Comparison of ENCODE assay signal across 15 cellular contexts in the genomic region with DNA sequence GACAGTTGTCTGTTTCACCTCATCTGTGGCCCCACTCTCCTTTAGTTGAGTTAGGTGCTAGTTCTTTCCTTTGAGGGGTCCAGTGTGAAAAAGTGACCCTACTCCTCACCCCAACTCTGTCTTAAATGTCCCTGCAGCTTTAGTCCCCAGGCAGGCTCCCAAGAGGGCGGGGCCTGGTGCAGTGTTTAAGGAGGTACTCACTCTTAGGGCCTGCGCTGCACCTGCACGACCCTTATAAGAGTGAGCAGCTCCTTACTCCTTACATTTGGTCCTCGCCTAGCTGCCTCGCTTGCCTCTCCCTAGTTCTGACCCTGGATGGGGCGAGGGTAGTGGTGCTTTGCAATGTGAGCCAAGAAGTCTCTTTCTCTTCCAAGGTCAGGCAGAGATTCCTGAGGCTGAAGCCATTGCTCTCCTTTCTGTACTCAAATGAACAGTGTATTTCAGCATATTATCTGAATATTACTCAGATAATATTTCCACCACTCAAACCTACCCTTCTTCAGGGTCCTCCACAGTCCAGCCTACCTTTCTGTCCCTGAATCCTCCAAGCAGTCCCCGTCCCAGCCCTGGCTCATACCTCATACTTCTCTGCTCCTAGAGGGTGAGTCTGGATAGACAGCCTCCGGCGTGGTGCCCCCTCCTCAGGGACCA. TPM values are rescaled to one million over a fixed set of nuclear protein-coding genes. Genes with fewer than 3 reads are reported as not detected.
DNase-seq lines count a peak whose midpoint lies in the region; ATAC-seq, FAIRE-seq and TF ChIP-seq lines count a peak whose summit lies in the region.
"Had no signal": no experiment of that assay in that cellular context is flagged by ENCODE, and none has a peak within 500 bp of the region (broad histone marks: within the 10 kb centered on the region; RNA-seq: fewer than 3 reads in every experiment).

No MANE protein-coding gene starts in this region.

- CTCF ChIA-PET in OCI-LY7 (lab: Charles Lee; ENCODE audit: unreplicated experiment) = interaction anchor here (1.8 to 2.8 kb wide), 2 partner anchors 11 to 90 kb away, joined by 7 to 10 read pairs; no protein-coding TSS in a partner anchor

- DNase-seq in stimulated activated naive CD8-positive, alpha-beta T cell treated with anti-CD3 and anti-CD28 coated beads, Interleukin-15, amount 100 ng/mL, for 72 hours = no peak
- DNase-seq in OCI-LY7 (ENCODE audit: low spot score) = no peak
- no peak for DNase-seq in H54 (ENCODE audit: insufficient read length, low spot score)
- DNase-seq in stimulated activated naive CD4-positive, alpha-beta T cell (lab: John Stamatoyannopoulos, UW) = no peak
- DNase-seq: CD4-positive, alpha-beta memory T cell; GDM1; GM23248; NCI-H510A treated with DMSO at 0.1 percent for 48 hours had no signal

- no peaks in the 10 kb centered on the region for H3K9me3 ChIP-seq in mucosa of stomach (ENCODE audit: control insufficient read depth, low read length)
- H3K9me3 ChIP-seq in OCI-LY7 (ENCODE audit: low read length) = no peaks in the 10 kb centered on the region
- H3K9me3 ChIP-seq: SJCRH30 had no signal

- no peak overlapping the region for H3K4me2 ChIP-seq in OCI-LY7 (ENCODE audit: low read length)

- no peaks in the 10 kb centered on the region for H4K20me1 ChIP-seq in OCI-LY7 (ENCODE audit: insufficient read depth, low read length)

- H3K27me3 ChIP-seq in mucosa of stomach (ENCODE audit: control insufficient read depth, insufficient read depth, low read length) = no peaks in the 10 kb centered on the region
- H3K27me3 ChIP-seq: SJCRH30 had no signal

- H3K4me3 ChIP-seq in mucosa of stomach (ENCODE audit: low read length) (no peak overlapping the region), OCI-LY7 (ENCODE audit: low read depth, low read length, poor library complexity, severe bottlenecking) (no peak overlapping the region)
- H3K4me3 ChIP-seq: GM23248, SJCRH30 had no signal

- no peak for TF ChIP-seq POLR2A in H54 (IDR thresholded peaks at IDR 0.05; ENCODE audit: low read depth, low read length)

- no peaks in the 10 kb centered on the region for H3K9me2 ChIP-seq in OCI-LY7 (ENCODE audit: insufficient read depth, low read length)

- H2AFZ ChIP-seq in OCI-LY7 (ENCODE audit: low read length) = no peak overlapping the region
- H2AFZ ChIP-seq: GM23248 had no signal

- H3K36me3 Mint-ChIP-seq in stimulated activated naive CD8-positive, alpha-beta T cell treated with anti-CD3 and anti-CD28 coated beads, Interleukin-15, Interleukin-2, amounts not matched to agents 100 ng/mL and 50 ng/mL, for 24 hours (ENCODE audit: low read depth) = no peaks in the 10 kb centered on the region
- no peaks in the 10 kb centered on the region for H3K36me3 Mint-ChIP-seq in brain
- H3K36me3 Mint-ChIP-seq: CD4-positive, alpha-beta memory T cell had no signal

- no peaks in the 10 kb centered on the region for H3K79me2 ChIP-seq in OCI-LY7 (ENCODE audit: insufficient read depth, low read depth, low read length)

- H3K4me1 ChIP-seq in mucosa of stomach (ENCODE audit: control insufficient read depth, insufficient read depth, low read length) (peaks cover 12% of the 10 kb centered on the region), OCI-LY7 (ENCODE audit: insufficient read depth, low read length, poor library complexity, severe bottlenecking) (peaks cover 25% of the 10 kb centered on the region)

- no peak for FAIRE-seq in H54 (lab: Jason Lieb, UNC)
- FAIRE-seq: D721Med had no signal

- H3K36me3 ChIP-seq in mucosa of stomach (ENCODE audit: control insufficient read depth, insufficient read depth, low read length) (no peaks in the 10 kb centered on the region), OCI-LY7 (ENCODE audit: insufficient read depth, low read length) (no peaks in the 10 kb centered on the region)
- H3K36me3 ChIP-seq: SJCRH30 had no signal

- POLR2A ChIA-PET in OCI-LY7 (lab: Charles Lee) = no interaction called here

- intact Hi-C loops in OCI-LY7 (cut with micrococcal nuclease; ENCODE audit: unreplicated experiment) = loop anchor here (1.0 kb wide), 2 partner anchors 34 to 91 kb away; no protein-coding TSS in a partner anchor

- no peak overlapping the region for H3K27ac ChIP-seq in OCI-LY7 (ENCODE audit: low read depth, low read length, poor library complexity, severe bottlenecking)
- H3K27ac ChIP-seq: GM23248, RWPE1, SJCRH30 had no signal

- ATAC-seq in stimulated activated naive CD8-positive, alpha-beta T cell treated with anti-CD3 and anti-CD28 coated beads, Interleukin-15, amount 100 ng/mL, for 72 hours = no peak
- no peak for ATAC-seq in GM18858 (IDR thresholded peaks at IDR 0.05; ENCODE audit: unreplicated experiment)

- peak overlapping the region; percentile 3 for H3K9ac ChIP-seq in mucosa of stomach (ENCODE audit: low read length)
- H3K9ac ChIP-seq: GM23248 had no signal

- H3K4me1 Mint-ChIP-seq in stimulated activated naive CD8-positive, alpha-beta T cell treated with anti-CD3 and anti-CD28 coated beads, Interleukin-15, Interleukin-2, amounts not matched to agents 100 ng/mL and 50 ng/mL, for 24 hours (ENCODE audit: low read depth) = no peaks in the 10 kb centered on the region
- peaks cover 34% of the 10 kb centered on the region for H3K4me1 Mint-ChIP-seq in stimulated activated naive CD8-positive, alpha-beta T cell treated with anti-CD3 and anti-CD28 coated beads, Interleukin-15, amount 100 ng/mL, for 72 hours
- H3K4me1 Mint-ChIP-seq in brain = peaks cover 30% of the 10 kb centered on the region
- H3K4me1 Mint-ChIP-seq: CD4-positive, alpha-beta memory T cell had no signal

- BruUV-seq in OCI-LY7 (replicated peaks; lab: Mats Ljungman, UMichigan) = no TSS peak

- peak overlapping the region; percentile 46 for H3K27ac Mint-ChIP-seq in stimulated activated naive CD8-positive, alpha-beta T cell treated with anti-CD3 and anti-CD28 coated beads, Interleukin-15, Interleukin-2, amounts not matched to agents 100 ng/mL and 50 ng/mL, for 24 hours
- peak overlapping the region in 1 of 2 donors; percentile 64 for H3K27ac Mint-ChIP-seq in stimulated activated naive CD8-positive, alpha-beta T cell treated with anti-CD3 and anti-CD28 coated beads, Interleukin-15, amount 100 ng/mL, for 72 hours
- peak overlapping the region in 3 of 5 experiments; percentile 26 to 59 (median 54) for H3K27ac Mint-ChIP-seq in brain
- H3K27ac Mint-ChIP-seq: CD4-positive, alpha-beta memory T cell had no signal

- no peak overlapping the region for H3K4me3 Mint-ChIP-seq in stimulated activated naive CD8-positive, alpha-beta T cell treated with anti-CD3 and anti-CD28 coated beads, Interleukin-15, Interleukin-2, amounts not matched to agents 100 ng/mL and 50 ng/mL, for 24 hours
- H3K4me3 Mint-ChIP-seq in stimulated activated naive CD8-positive, alpha-beta T cell treated with anti-CD3 and anti-CD28 coated beads, Interleukin-15, amount 100 ng/mL, for 72 hours = peak overlapping the region in 1 of 2 donors; percentile 63
- peak overlapping the region in 1 of 5 experiments; percentile 43 for H3K4me3 Mint-ChIP-seq in brain
- H3K4me3 Mint-ChIP-seq: CD4-positive, alpha-beta memory T cell had no signal

- TF ChIP-seq CTCF in brain (conservative IDR thresholded peaks at IDR 0.05) (no peak), OCI-LY7 (conservative IDR thresholded peaks at IDR 0.05; ENCODE audit: low read length) (no peak)

- H3K9me3 Mint-ChIP-seq in stimulated activated naive CD8-positive, alpha-beta T cell treated with anti-CD3 and anti-CD28 coated beads, Interleukin-15, Interleukin-2, amounts not matched to agents 100 ng/mL and 50 ng/mL, for 24 hours = no peaks in the 10 kb centered on the region
- H3K9me3 Mint-ChIP-seq in stimulated activated naive CD8-positive, alpha-beta T cell treated with anti-CD3 and anti-CD28 coated beads, Interleukin-15, amount 100 ng/mL, for 72 hours = no peaks in the 10 kb centered on the region
- H3K9me3 Mint-ChIP-seq in brain = peaks cover 0 to 6% (median 0%) of the 10 kb centered on the region in 5 experiments

- H3K27me3 Mint-ChIP-seq in stimulated activated naive CD8-positive, alpha-beta T cell treated with anti-CD3 and anti-CD28 coated beads, Interleukin-15, Interleukin-2, amounts not matched to agents 100 ng/mL and 50 ng/mL, for 24 hours = no peaks in the 10 kb centered on the region
- no peaks in the 10 kb centered on the region for H3K27me3 Mint-ChIP-seq in stimulated activated naive CD8-positive, alpha-beta T cell treated with anti-CD3 and anti-CD28 coated beads, Interleukin-15, amount 100 ng/mL, for 72 hours
- H3K27me3 Mint-ChIP-seq in brain = peaks cover 27% of the 10 kb centered on the region

RNA-seq across cellular contexts. Expression of a gene that starts 11.9 kb away (rescaled TPM):
- 99.2 TPM for polyA plus RNA-seq in brain (ENCODE audit: insufficient read depth, low read depth, low replicate concordance)
- 59.7 and 66.3 TPM in 2 replicates for total RNA-seq in OCI-LY7 (2014; rRNA removed; shearing (Covaris generic))
- 64.5 and 88.5 TPM in 2 replicates for total RNA-seq in OCI-LY7 (2022)
- polyA plus RNA-seq: CD4-positive, alpha-beta memory T cell had no signal
